In genomic region chr16:4723071-4723767, GRCh38 we compare ENCODE assay signal across 22 cellular contexts.
"Had no signal": no experiment of that assay in that cellular context is flagged by ENCODE, and none has a peak within 500 bp of the region (broad histone marks: within the 10 kb centered on the region; RNA-seq: fewer than 3 reads in every experiment).

No MANE protein-coding gene starts in this region.

- H3K4me3 Mint-ChIP-seq: natural killer cell; neural progenitor cell; stimulated activated naive B cell treated with anti-CD40 and anti-IgM and Interleukin-4, amounts not matched to agents 10 μg/mL and 1 μg/mL and 100 μg/mL, for 72 hours; stimulated activated naive CD8-positive, alpha-beta T cell treated with anti-CD3 and anti-CD28 coated beads, Interleukin-15, amount 100 ng/mL, for 72 hours had no signal

- H3K27me3 Mint-ChIP-seq: stimulated activated naive B cell treated with anti-CD40 and anti-IgM and Interleukin-4, amounts not matched to agents 10 μg/mL and 1 μg/mL and 100 μg/mL, for 72 hours; stimulated activated naive CD8-positive, alpha-beta T cell treated with anti-CD3 and anti-CD28 coated beads, Interleukin-15, amount 100 ng/mL, for 72 hours had no signal

- H3K4me2 ChIP-seq: neural progenitor cell had no signal

- H3K36me3 ChIP-seq: neural progenitor cell had no signal

- H3K4me3 ChIP-seq: dorsolateral prefrontal cortex, gastrocnemius medialis, heart right ventricle, mucosa of descending colon, neural progenitor cell, psoas muscle, skin epidermis, testis, transverse colon had no signal

- ATAC-seq: esophagus mucosa; gastrocnemius medialis; heart right ventricle; left lobe of liver; mucosa of descending colon; natural killer cell; psoas muscle; sciatic nerve; stimulated activated naive B cell treated with anti-CD40 and anti-IgM and Interleukin-4, amounts not matched to agents 10 μg/mL and 1 μg/mL and 100 μg/mL, for 72 hours; stimulated activated naive CD8-positive, alpha-beta T cell treated with anti-CD3 and anti-CD28 coated beads, Interleukin-15, amount 100 ng/mL, for 72 hours had no signal

- H3K4me1 ChIP-seq: gastrocnemius medialis, heart right ventricle, neural progenitor cell, psoas muscle, testis, transverse colon had no signal

- H3K4me1 Mint-ChIP-seq: neural progenitor cell; stimulated activated naive CD8-positive, alpha-beta T cell treated with anti-CD3 and anti-CD28 coated beads, Interleukin-15, amount 100 ng/mL, for 72 hours had no signal

- H3K9me3 ChIP-seq: gastrocnemius medialis, heart right ventricle, mucosa of descending colon, psoas muscle, testis, transverse colon had no signal

- DNase-seq: cortex of kidney; dorsolateral prefrontal cortex; effector CD8-positive, alpha-beta T cell; gastrocnemius medialis; heart right ventricle; hypothalamus; natural killer cell; stimulated activated CD4-positive, alpha-beta T cell treated with anti-CD3 and anti-CD28 coated beads, Interleukin-2, amount 100 ng/mL, for 24 hours; stimulated activated CD4-positive, alpha-beta T cell treated with anti-CD3 and anti-CD28 coated beads, Interleukin-4, amount 100 ng/mL, for 4 hours; stimulated activated naive B cell treated with anti-CD40 and anti-IgM and Interleukin-4, amounts not matched to agents 10 μg/mL and 1 μg/mL and 100 μg/mL, for 72 hours; stimulated activated naive CD8-positive, alpha-beta T cell treated with anti-CD3 and anti-CD28 coated beads, Interleukin-15, amount 100 ng/mL, for 72 hours; testis; transverse colon had no signal

- H3K27ac ChIP-seq: dorsolateral prefrontal cortex, gastrocnemius medialis, heart right ventricle, neural progenitor cell, psoas muscle, skin epidermis, testis, transverse colon had no signal

- H3K9me3 Mint-ChIP-seq: natural killer cell; neural progenitor cell; stimulated activated naive B cell treated with anti-CD40 and anti-IgM and Interleukin-4, amounts not matched to agents 10 μg/mL and 1 μg/mL and 100 μg/mL, for 72 hours; stimulated activated naive CD8-positive, alpha-beta T cell treated with anti-CD3 and anti-CD28 coated beads, Interleukin-15, amount 100 ng/mL, for 72 hours had no signal

- H3K27me3 ChIP-seq: dorsolateral prefrontal cortex, gastrocnemius medialis, heart right ventricle, neural progenitor cell, testis, transverse colon had no signal

- H2AFZ ChIP-seq: neural progenitor cell had no signal

- H3K9ac ChIP-seq: neural progenitor cell had no signal

- H3K27ac Mint-ChIP-seq: natural killer cell; neural progenitor cell; stimulated activated naive B cell treated with anti-CD40 and anti-IgM and Interleukin-4, amounts not matched to agents 10 μg/mL and 1 μg/mL and 100 μg/mL, for 72 hours; stimulated activated naive CD8-positive, alpha-beta T cell treated with anti-CD3 and anti-CD28 coated beads, Interleukin-15, amount 100 ng/mL, for 72 hours had no signal

- H3K36me3 Mint-ChIP-seq: natural killer cell had no signal

- FAIRE-seq: endometrium, islet of Langerhans had no signal
